Comparison of ENCODE assay signal across 18 cellular contexts in genomic region chr5:173278172-173278571, GRCh38. TPM values are rescaled to one million over a fixed set of nuclear protein-coding genes. Genes with fewer than 3 reads are reported as not detected.
"Had no signal": no experiment of that assay in that cellular context is flagged by ENCODE, and none has a peak within 500 bp of the region (broad histone marks: within the 10 kb centered on the region; RNA-seq: fewer than 3 reads in every experiment).

No MANE protein-coding gene starts in this region.

- H3K9me3 ChIP-seq: adrenal gland had no signal

- DNase-seq: activated B cell treated with CpG ODN at 0.5 μM for 24 hours; activated CD4-positive, alpha-beta memory T cell treated with anti-CD3 and anti-CD28 coated beads for 36 hours; activated CD4-positive, alpha-beta T cell treated with anti-CD3 and anti-CD28 coated beads for 4 hours; activated gamma-delta T cell treated with Interleukin-2 at 50 U/mL for 16 hours; activated T-cell treated with anti-CD3 and anti-CD28 coated beads for 4 hours; adrenal gland; effector CD8-positive, alpha-beta T cell; stimulated activated CD4-positive, alpha-beta T cell treated with anti-CD3 and anti-CD28 coated beads, Interleukin-2, amount 100 ng/mL, for 24 hours; stimulated activated naive CD8-positive, alpha-beta T cell treated with anti-CD3 and anti-CD28 coated beads, Interleukin-15, Interleukin-2, amounts not matched to agents 100 U/mL and 50 U/mL, for 24 hours; T-helper 9 cell; tibial artery had no signal

- H3K27ac ChIP-seq: adrenal gland, esophagus muscularis mucosa, tibial artery had no signal

- ATAC-seq: activated naive CD4-positive, alpha-beta T cell treated with anti-CD3 and anti-CD28 coated beads, Interleukin-2, amount 50 U/mL, for 72 hours; left lobe of liver; stimulated activated naive CD8-positive, alpha-beta T cell treated with anti-CD3 and anti-CD28 coated beads, Interleukin-15, Interleukin-2, amounts not matched to agents 100 U/mL and 50 U/mL, for 24 hours had no signal

- H3K4me1 ChIP-seq: adrenal gland had no signal

- H3K36me3 ChIP-seq: adrenal gland, esophagus muscularis mucosa, tibial artery had no signal

- H3K4me3 ChIP-seq: adrenal gland, esophagus muscularis mucosa, tibial artery had no signal

RNA-seq across cellular contexts. Expression of gene NKX2-5, which starts 43.2 kb away (rescaled TPM):
- total RNA-seq: activated B cell treated with CpG ODN at 0.5 μM for 24 hours; activated CD4-positive, alpha-beta memory T cell treated with anti-CD3 and anti-CD28 coated beads for 36 hours; activated T-helper 1 cell treated with anti-CD3 and anti-CD28 coated beads, Interleukin-12 subunit alpha, Interleukin-12 subunit beta, Interleukin-2, Interleukin-4 antibody, amounts not matched to agents 30 ng/mL and 10 ng/mL and 1 ng/mL, durations not matched to agents 14 hours and 24 hours and 36 hours; adrenal gland; bronchial epithelial cell; esophagus muscularis mucosa; left lobe of liver; renal cortical epithelial cell; urinary bladder had no signal
